19 cellular contexts compared by ENCODE assay signal in the genomic region with DNA sequence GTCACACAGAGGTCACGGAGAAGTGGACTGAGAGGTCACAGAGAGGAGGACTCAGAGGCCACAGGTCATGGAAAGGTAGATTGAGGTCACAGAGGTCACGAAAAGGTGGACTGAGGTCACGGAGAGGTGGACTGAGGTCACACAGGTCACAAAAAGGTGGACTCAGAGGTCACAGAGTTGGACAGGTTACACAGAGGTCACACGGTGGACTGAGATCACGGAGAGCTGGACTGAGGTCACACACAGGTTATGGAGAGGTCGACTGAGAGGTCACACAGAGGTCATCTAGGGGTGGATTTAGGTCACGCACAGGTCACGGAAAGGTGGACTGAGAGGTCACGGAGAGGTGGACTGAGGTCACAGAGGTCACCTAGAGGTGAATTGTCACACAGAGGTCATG. TPM values are rescaled to one million over a fixed set of nuclear protein-coding genes. Genes with fewer than 3 reads are reported as not detected.
A peak's percentile ranks its signal among the peaks of the same experiment; 100 is the strongest.
DNase-seq lines count a peak whose midpoint lies in the region; ATAC-seq and TF ChIP-seq lines count a peak whose summit lies in the region.
"Had no signal": no experiment of that assay in that cellular context is flagged by ENCODE, and none has a peak within 500 bp of the region (broad histone marks: within the 10 kb centered on the region; RNA-seq: fewer than 3 reads in every experiment).

No MANE protein-coding gene starts in this region.

- H3K4me1 Mint-ChIP-seq in activated CD4-positive, alpha-beta T cell treated with anti-CD3 and anti-CD28 coated beads, Interleukin-2, amount 10 ng/mL, durations not matched to agents 7 days and 5 days: peaks cover 18% of the 10 kb centered on the region
- H3K4me1 Mint-ChIP-seq in HFFc6 (ENCODE audit: low read depth): peaks cover 9% of the 10 kb centered on the region
- H3K4me1 Mint-ChIP-seq in central memory CD8-positive, alpha-beta T cell: peaks cover 28% of the 10 kb centered on the region

- H3K9me3 Mint-ChIP-seq in activated CD4-positive, alpha-beta T cell treated with anti-CD3 and anti-CD28 coated beads, Interleukin-2, amount 10 ng/mL, durations not matched to agents 7 days and 5 days: no peaks in the 10 kb centered on the region
- peaks cover 14% of the 10 kb centered on the region for H3K9me3 Mint-ChIP-seq in HFFc6
- H3K9me3 Mint-ChIP-seq in central memory CD8-positive, alpha-beta T cell: no peaks in the 10 kb centered on the region
- H3K9me3 Mint-ChIP-seq: activated T-cell treated with anti-CD3 and anti-CD28 coated beads, Interleukin-2, amount 50 U/mL, for 4 hours; IgD-negative memory B cell had no signal

- no peak for ATAC-seq in central memory CD8-positive, alpha-beta T cell (replicated peaks; ENCODE audit: extremely low read depth, poor library complexity, severe bottlenecking)
- ATAC-seq in sciatic nerve: peak; percentile 21
- ATAC-seq in HG03139 (IDR thresholded peaks at IDR 0.05; ENCODE audit: unreplicated experiment): no peak
- ATAC-seq: activated T-cell treated with anti-CD3 and anti-CD28 coated beads, Interleukin-2, amount 50 U/mL, for 4 hours; GM12878 had no signal

- DNase-seq in activated CD4-positive, alpha-beta T cell treated with anti-CD3 and anti-CD28 coated beads, Interleukin-2, amount 10 ng/mL, durations not matched to agents 7 days and 5 days: no peak
- no peak for DNase-seq in activated CD4-positive, alpha-beta T cell treated with anti-CD3 and anti-CD28 coated beads, Interleukin-2, amount 50 U/mL, for 48 hours
- peak; percentile 3 for DNase-seq in HFFc6
- DNase-seq in central memory CD8-positive, alpha-beta T cell (ENCODE audit: low spot score in 2 of 2): no peak
- no peak for DNase-seq in sciatic nerve (ENCODE audit: low spot score)
- no peak for DNase-seq in kidney glomerular epithelial cell (lab: John Stamatoyannopoulos, UW)
- no peak for DNase-seq in tibial nerve (ENCODE audit: low spot score in 2 of 2)
- DNase-seq: activated T-cell treated with anti-CD3 and anti-CD28 coated beads, Interleukin-2, amount 50 U/mL, for 4 hours; anterior cingulate cortex; cortex of kidney; head of caudate nucleus; NCI-H82; T-helper 1 cell; testis had no signal

- TF ChIP-seq POLR2A in tibial nerve (IDR thresholded peaks at IDR 0.05): no peak

- TF ChIP-seq CTCF in HFFc6 (IDR thresholded peaks at IDR 0.05): no peak
- no peak for TF ChIP-seq CTCF in tibial nerve (IDR thresholded peaks at IDR 0.05)

- H3K36me3 ChIP-seq in tibial nerve: peaks cover 0 to 66% (median under 1%) of the 10 kb centered on the region in 3 donors

- H3K4me3 Mint-ChIP-seq in activated CD4-positive, alpha-beta T cell treated with anti-CD3 and anti-CD28 coated beads, Interleukin-2, amount 10 ng/mL, durations not matched to agents 7 days and 5 days: no peak overlapping the region
- peak overlapping the region; percentile 33; the same call in 1 of the 2 replicates for H3K4me3 Mint-ChIP-seq in HFFc6
- no peak overlapping the region for H3K4me3 Mint-ChIP-seq in central memory CD8-positive, alpha-beta T cell
- H3K4me3 Mint-ChIP-seq: activated T-cell treated with anti-CD3 and anti-CD28 coated beads, Interleukin-2, amount 50 U/mL, for 4 hours; IgD-negative memory B cell had no signal

- H3K27me3 ChIP-seq in tibial nerve: no peaks in the 10 kb centered on the region
- H3K27me3 ChIP-seq: neutrophil, right atrium auricular region, testis had no signal

- H3K27me3 Mint-ChIP-seq in activated CD4-positive, alpha-beta T cell treated with anti-CD3 and anti-CD28 coated beads, Interleukin-2, amount 10 ng/mL, durations not matched to agents 7 days and 5 days: no peaks in the 10 kb centered on the region
- H3K27me3 Mint-ChIP-seq in HFFc6 (ENCODE audit: insufficient read depth): peaks cover 15% of the 10 kb centered on the region
- no peaks in the 10 kb centered on the region for H3K27me3 Mint-ChIP-seq in central memory CD8-positive, alpha-beta T cell
- H3K27me3 Mint-ChIP-seq: IgD-negative memory B cell had no signal

- H3K36me3 Mint-ChIP-seq in activated CD4-positive, alpha-beta T cell treated with anti-CD3 and anti-CD28 coated beads, Interleukin-2, amount 10 ng/mL, durations not matched to agents 7 days and 5 days (ENCODE audit: low read depth): peaks cover 39% of the 10 kb centered on the region
- H3K36me3 Mint-ChIP-seq in HFFc6 (ENCODE audit: low read depth): peaks cover 40% of the 10 kb centered on the region
- H3K36me3 Mint-ChIP-seq in central memory CD8-positive, alpha-beta T cell (ENCODE audit: insufficient read depth): peaks cover 27% of the 10 kb centered on the region

- POLR2A ChIA-PET in activated CD4-positive, alpha-beta T cell treated with anti-CD3 and anti-CD28 coated beads, Interleukin-2, amount 10 ng/mL, durations not matched to agents 7 days and 5 days (lab: Charles Lee): no interaction called here

- H3K27ac ChIP-seq in tibial nerve: no peak overlapping the region
- H3K27ac ChIP-seq: neutrophil, right atrium auricular region, testis had no signal

- no peaks in the 10 kb centered on the region for H3K9me3 ChIP-seq in tibial nerve
- H3K9me3 ChIP-seq: neutrophil, right atrium auricular region, testis had no signal

- CTCF ChIA-PET in activated CD4-positive, alpha-beta T cell treated with anti-CD3 and anti-CD28 coated beads, Interleukin-2, amount 10 ng/mL, durations not matched to agents 7 days and 5 days (lab: Charles Lee): interaction anchor here (1.8 kb wide), 1 partner anchor 55 kb away, joined by 6 read pairs; the partner anchor contains the start of gene MAPK8IP3

- H3K27ac Mint-ChIP-seq in activated CD4-positive, alpha-beta T cell treated with anti-CD3 and anti-CD28 coated beads, Interleukin-2, amount 10 ng/mL, durations not matched to agents 7 days and 5 days: peak overlapping the region; percentile 50
- peak overlapping the region; percentile 32; the same call in 1 of the 2 replicates for H3K27ac Mint-ChIP-seq in HFFc6
- peak overlapping the region; percentile 80 for H3K27ac Mint-ChIP-seq in central memory CD8-positive, alpha-beta T cell (ENCODE audit: low read depth)
- H3K27ac Mint-ChIP-seq: IgD-negative memory B cell had no signal

- no peaks in the 10 kb centered on the region for H3K4me1 ChIP-seq in tibial nerve
- H3K4me1 ChIP-seq: right atrium auricular region, testis had no signal

- no peak for TF ChIP-seq EP300 in tibial nerve (IDR thresholded peaks at IDR 0.05)

- intact Hi-C loops in sciatic nerve (cut with DNase I): no loop called here

- H3K4me3 ChIP-seq in tibial nerve: no peak overlapping the region
- H3K4me3 ChIP-seq: GM12878, right atrium auricular region, testis had no signal

- WGBS in tibial nerve, 2 donors: 91 to 92% methylated on average over 9 of the region's 9 CpGs

RNA-seq across cellular contexts. Expression of gene JPT2, which starts 27.0 kb away (rescaled TPM):
- total RNA-seq in activated CD4-positive, alpha-beta T cell treated with anti-CD3 and anti-CD28 coated beads, Interleukin-2, amount 10 ng/mL, durations not matched to agents 7 days and 5 days: 10 to 100 TPM; 56.5 to 65.2 TPM
- total RNA-seq in HFFc6 (2021; fragmentation: NEBNext Ultra II Directional; extraction: Animal tissue kit (Norgen Biotek cat#: 25700)): 10 to 100 TPM; 71.7 to 92.9 (median 80.8) TPM
- total RNA-seq in sciatic nerve (26.0 TPM), tibial nerve (10 to 100 TPM; 15.0 to 28.9 (median 16.1) TPM)

RNA-seq across cellular contexts. Expression of gene CRAMP1, which starts 38.9 kb away (rescaled TPM):
- total RNA-seq in activated CD4-positive, alpha-beta T cell treated with anti-CD3 and anti-CD28 coated beads, Interleukin-2, amount 10 ng/mL, durations not matched to agents 7 days and 5 days: 10 to 100 TPM; 25.6 to 27.4 TPM
- 10 to 100 TPM; 10.7 to 14.2 (median 12.4) TPM for total RNA-seq in HFFc6 (2021; fragmentation: NEBNext Ultra II Directional; extraction: Animal tissue kit (Norgen Biotek cat#: 25700))
- total RNA-seq in sciatic nerve (26.1 TPM), tibial nerve (10 to 100 TPM; 11.6 to 30.6 (median 17.8) TPM)

RNA-seq across cellular contexts. Expression of gene IFT140, which starts 39.2 kb away (rescaled TPM):
- 1 to 10 TPM; 9.3 TPM for total RNA-seq in activated CD4-positive, alpha-beta T cell treated with anti-CD3 and anti-CD28 coated beads, Interleukin-2, amount 10 ng/mL, durations not matched to agents 7 days and 5 days
- 10 to 100 TPM; 11.1 to 15.6 (median 13.2) TPM for total RNA-seq in HFFc6 (2021; fragmentation: NEBNext Ultra II Directional; extraction: Animal tissue kit (Norgen Biotek cat#: 25700))
- 29.2 TPM for total RNA-seq in sciatic nerve
- total RNA-seq in tibial nerve: 10 to 100 TPM; 26.8 to 49.5 (median 41.6) TPM

RNA-seq across cellular contexts. Expression of gene MAPK8IP3, which starts 54.9 kb away (rescaled TPM):
- 100 to 1,000 TPM; 101 to 108 TPM for total RNA-seq in activated CD4-positive, alpha-beta T cell treated with anti-CD3 and anti-CD28 coated beads, Interleukin-2, amount 10 ng/mL, durations not matched to agents 7 days and 5 days
- 10 to 100 TPM; 34.3 to 39.9 (median 37.1) TPM for total RNA-seq in HFFc6 (2021; fragmentation: NEBNext Ultra II Directional; extraction: Animal tissue kit (Norgen Biotek cat#: 25700))
- total RNA-seq in sciatic nerve: 93.3 TPM
- total RNA-seq in tibial nerve: 100 to 1,000 TPM in 2 of 4 donors, 10 to 100 TPM in 2; 92.6 to 188 (median 99.5) TPM
